ENCODE assay signal across 32 cellular contexts in the genomic region with DNA sequence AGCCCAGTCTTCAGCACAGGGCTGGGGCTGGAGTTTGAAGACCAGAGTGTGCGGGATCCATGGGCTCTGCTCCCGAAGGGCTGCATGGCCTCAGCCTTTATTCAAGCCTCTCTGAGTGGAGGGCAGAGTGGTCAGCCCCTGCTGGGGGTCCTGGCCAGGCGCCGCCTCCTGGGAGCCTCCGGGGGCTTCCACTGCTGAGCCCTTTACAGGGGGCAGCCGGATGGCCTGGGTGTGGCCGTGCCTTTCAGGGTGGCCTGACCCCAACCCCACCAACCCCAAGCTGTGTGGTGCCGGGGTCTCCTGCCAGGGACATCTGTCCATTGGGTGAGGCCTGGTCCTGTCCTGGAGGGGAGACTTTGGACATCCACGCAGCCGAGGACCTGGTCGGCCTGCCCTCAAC.
"Had no signal": no experiment of that assay in that cellular context is flagged by ENCODE, and none has a peak within 500 bp of the region (broad histone marks: within the 10 kb centered on the region; RNA-seq: fewer than 3 reads in every experiment).

No MANE protein-coding gene starts in this region.

- DNase-seq: activated CD4-positive, alpha-beta memory T cell treated with anti-CD3 and anti-CD28 coated beads, Interleukin-2, amount 10 ng/mL, durations not matched to agents 7 days and 5 days; activated CD4-positive, alpha-beta T cell treated with anti-CD3 and anti-CD28 coated beads for 1 hour; activated CD4-positive, alpha-beta T cell treated with anti-CD3 and anti-CD28 coated beads for 48 hours; activated CD4-positive, CD25-positive, alpha-beta regulatory T cell; activated CD8-positive, alpha-beta memory T cell treated with anti-CD3 and anti-CD28 coated beads for 24 hours; activated CD8-positive, alpha-beta memory T cell treated with anti-CD3 and anti-CD28 coated beads, Interleukin-2, amount 10 ng/mL, durations not matched to agents 7 days and 5 days; activated effector memory CD4-positive, alpha-beta T cell treated with anti-CD3 and anti-CD28 coated beads, Interleukin-2, amount 50 U/mL, for 16 hours; activated naive CD4-positive, alpha-beta T cell; activated naive CD4-positive, alpha-beta T cell treated with anti-CD3 and anti-CD28 coated beads, Interleukin-2, amount 50 U/mL, for 16 hours; activated naive CD8-positive, alpha-beta T cell treated with anti-CD3 and anti-CD28 coated beads for 36 hours; activated T-cell treated with anti-CD3 and anti-CD28 coated beads, Interleukin-2, amount 50 U/mL, for 1 hour; activated T-cell treated with anti-CD3 and anti-CD28 coated beads, Interleukin-2, amount 50 U/mL, for 72 hours; amniotic stem cell; aorta; brain microvascular endothelial cell; MM.1S; MV-4-11; NCI-H1092; NCI-H1436 treated with DMSO at 0.1 percent for 48 hours; NCI-H1694 treated with DMSO at 0.1 percent for 48 hours; NCI-H2029; NCI-H345; NCI-H524 treated with DMSO at 0.1 percent for 48 hours; Peyer's patch; RPMI8226; SW 1271; T-helper 1 cell; T-helper 2 cell; T-helper 9 cell; WERI-Rb-1 had no signal

- H3K27ac Mint-ChIP-seq: activated CD4-positive, alpha-beta memory T cell treated with anti-CD3 and anti-CD28 coated beads, Interleukin-2, amount 10 ng/mL, durations not matched to agents 7 days and 5 days; activated CD8-positive, alpha-beta memory T cell treated with anti-CD3 and anti-CD28 coated beads, Interleukin-2, amount 10 ng/mL, durations not matched to agents 7 days and 5 days; activated naive CD8-positive, alpha-beta T cell treated with anti-CD3 and anti-CD28 coated beads for 36 hours; activated T-cell treated with anti-CD3 and anti-CD28 coated beads, Interleukin-2, amount 50 U/mL, for 72 hours; activated T-helper 17 cell treated with anti-CD3 and anti-CD28 coated beads, Interleukin-2, amount 50 U/mL, for 72 hours had no signal

- ATAC-seq: activated CD8-positive, alpha-beta memory T cell treated with anti-CD3 and anti-CD28 coated beads, Interleukin-2, amount 10 ng/mL, durations not matched to agents 7 days and 5 days; activated T-cell treated with anti-CD3 and anti-CD28 coated beads, Interleukin-2, amount 50 U/mL, for 72 hours; activated T-helper 17 cell treated with anti-CD3 and anti-CD28 coated beads, Interleukin-2, amount 50 U/mL, for 72 hours had no signal

- H3K4me1 ChIP-seq: Peyer's patch had no signal

- H3K4me3 Mint-ChIP-seq: activated CD4-positive, alpha-beta memory T cell treated with anti-CD3 and anti-CD28 coated beads, Interleukin-2, amount 10 ng/mL, durations not matched to agents 7 days and 5 days; activated CD8-positive, alpha-beta memory T cell treated with anti-CD3 and anti-CD28 coated beads, Interleukin-2, amount 10 ng/mL, durations not matched to agents 7 days and 5 days; activated naive CD8-positive, alpha-beta T cell treated with anti-CD3 and anti-CD28 coated beads for 36 hours; activated T-cell treated with anti-CD3 and anti-CD28 coated beads, Interleukin-2, amount 50 U/mL, for 72 hours; activated T-helper 17 cell treated with anti-CD3 and anti-CD28 coated beads, Interleukin-2, amount 50 U/mL, for 72 hours had no signal

- H3K4me3 ChIP-seq: Peyer's patch had no signal

- H3K27me3 ChIP-seq: Peyer's patch had no signal

- H3K9me3 ChIP-seq: Peyer's patch had no signal

- H3K9ac ChIP-seq: KMS-11 had no signal

- H3K27ac ChIP-seq: brain microvascular endothelial cell, KMS-11, Peyer's patch, WERI-Rb-1 had no signal

- H3K4me1 Mint-ChIP-seq: activated CD8-positive, alpha-beta memory T cell treated with anti-CD3 and anti-CD28 coated beads, Interleukin-2, amount 10 ng/mL, durations not matched to agents 7 days and 5 days had no signal

- H3K4me2 ChIP-seq: KMS-11 had no signal

- H3K9me3 Mint-ChIP-seq: activated naive CD8-positive, alpha-beta T cell treated with anti-CD3 and anti-CD28 coated beads for 36 hours; activated T-cell treated with anti-CD3 and anti-CD28 coated beads, Interleukin-2, amount 50 U/mL, for 72 hours; activated T-helper 17 cell treated with anti-CD3 and anti-CD28 coated beads, Interleukin-2, amount 50 U/mL, for 72 hours had no signal

- H3K36me3 ChIP-seq: brain microvascular endothelial cell, Peyer's patch, WERI-Rb-1 had no signal

- H3K36me3 Mint-ChIP-seq: activated CD8-positive, alpha-beta memory T cell treated with anti-CD3 and anti-CD28 coated beads, Interleukin-2, amount 10 ng/mL, durations not matched to agents 7 days and 5 days; activated naive CD8-positive, alpha-beta T cell treated with anti-CD3 and anti-CD28 coated beads for 36 hours had no signal
